1 cellular context compared by ENCODE assay signal in the genomic region with DNA sequence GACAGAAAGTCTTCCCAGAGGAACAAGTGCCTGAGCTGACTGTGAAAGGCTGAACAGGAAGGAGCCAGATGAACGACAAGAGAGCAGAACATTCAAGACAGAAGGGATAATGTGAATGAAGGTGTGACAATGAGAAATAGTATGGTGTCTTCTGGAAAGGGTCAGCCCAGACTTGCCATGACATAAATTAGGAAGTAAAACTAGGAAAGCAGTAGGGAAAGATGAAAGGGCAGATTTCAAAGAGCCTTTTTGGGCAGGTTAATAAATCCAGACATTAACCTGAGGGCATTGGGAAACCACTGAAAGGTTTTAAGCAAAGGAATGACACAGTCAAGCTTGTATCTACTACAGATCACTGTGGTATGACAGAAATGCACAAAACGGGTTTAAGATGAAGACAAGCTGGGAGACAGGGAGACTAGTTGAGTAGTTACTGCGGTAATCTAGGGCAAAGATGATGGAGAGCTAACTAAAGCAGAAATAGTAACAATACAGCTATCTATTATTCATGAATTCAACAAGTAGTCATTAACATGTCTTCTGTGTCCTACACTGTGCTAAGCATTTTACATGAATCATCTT.
TF ChIP-seq lines count a peak whose summit lies in the region.

No MANE protein-coding gene starts in this region.

TF ChIP-seq in SK-N-SH, 30 proteins besides CTCF, POLR2A, EP300 and RAD21 (continued from another document):
- TF ChIP-seq TAF1 (IDR thresholded peaks at IDR 0.05; ENCODE audit: borderline replicate concordance, low read depth, low read length) (no peak), IRF3 (IDR thresholded peaks at IDR 0.05; ENCODE audit: low read depth, low read length) (no peak), POLR2AphosphoS5 (IDR thresholded peaks at IDR 0.05; ENCODE audit: low read depth, low read length) (no peak), FOXM1 (IDR thresholded peaks at IDR 0.05; ENCODE audit: low read depth) (no peak), RCOR1 (IDR thresholded peaks at IDR 0.05; ENCODE audit: low read length) (no peak)
